Comparison of ENCODE assay signal across 12 cellular contexts in the genomic region with DNA sequence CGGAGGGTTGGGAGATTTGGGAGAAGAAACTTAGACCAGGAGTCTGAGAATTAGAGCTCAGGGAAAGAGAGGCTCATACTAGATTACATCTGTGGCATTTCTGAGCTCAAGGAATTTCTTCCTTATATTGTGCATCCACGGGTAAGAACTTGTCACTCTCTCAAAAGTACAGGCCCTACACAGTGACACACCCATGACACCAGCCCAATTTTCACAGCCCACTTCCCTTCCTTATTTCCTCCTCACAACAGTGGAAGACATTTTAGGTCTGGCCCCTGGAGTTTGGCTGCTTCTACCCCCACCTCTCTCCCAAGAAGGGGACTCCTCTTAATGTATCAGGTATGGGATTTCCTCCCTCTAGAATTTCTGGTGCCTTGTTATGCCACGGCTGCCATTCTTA. TPM values are rescaled to one million over a fixed set of nuclear protein-coding genes. Genes with fewer than 3 reads are reported as not detected.
DNase-seq lines count a peak whose midpoint lies in the region; ATAC-seq, FAIRE-seq and TF ChIP-seq lines count a peak whose summit lies in the region.
"Had no signal": no experiment of that assay in that cellular context is flagged by ENCODE, and none has a peak within 500 bp of the region (broad histone marks: within the 10 kb centered on the region; RNA-seq: fewer than 3 reads in every experiment).

No MANE protein-coding gene starts in this region.

- peak overlapping the region; percentile 14 for H3K27ac Mint-ChIP-seq in T-helper 17 cell

- peak; percentile 12 for ATAC-seq in Right ventricle myocardium inferior
- no peak for ATAC-seq in right cardiac atrium
- no peak for ATAC-seq in T-helper 17 cell

- peak overlapping the region; percentile 15 for H3K4me3 Mint-ChIP-seq in T-helper 17 cell

- in situ Hi-C loops in transverse colon (cut with MboI; ENCODE audit: low pct_ligation_motif_present in 1 of 4, low pct_unique_long_range_greater_than_20kb in 1 of 4, low sequenced_read_pairs in 3 of 4): no loop called here

- FAIRE-seq in kidney (lab: Jason Lieb, UNC): no peak

- H3K4me1 Mint-ChIP-seq in T-helper 17 cell: peaks cover 27% of the 10 kb centered on the region

- H3K27ac ChIP-seq in right cardiac atrium (ENCODE audit: low read length): no peak overlapping the region
- no peak overlapping the region for H3K27ac ChIP-seq in kidney (ENCODE audit: low read depth in 2 of 2, low read length in 2 of 2)
- peak overlapping the region in 3 of 4 donors; percentile 0 to 42 (median 22) for H3K27ac ChIP-seq in transverse colon
- H3K27ac ChIP-seq: KMS-11 had no signal

- H3K9ac ChIP-seq in kidney (ENCODE audit: low read length in 2 of 2): no peak overlapping the region
- H3K9ac ChIP-seq: KMS-11 had no signal

- H3K4me1 ChIP-seq in right cardiac atrium (ENCODE audit: control insufficient read depth, insufficient read depth, low read length) (no peaks in the 10 kb centered on the region), kidney (ENCODE audit: control insufficient read depth in 1 of 2, insufficient read depth in 1 of 2, low read depth in 1 of 2, low read length in 2 of 2) (peaks cover 0 to 4% of the 10 kb centered on the region in 2 donors), transverse colon (peaks cover 5 to 13% (median 8%) of the 10 kb centered on the region in 4 donors)

- no peak for DNase-seq in Right ventricle myocardium inferior (ENCODE audit: missing footprints)
- DNase-seq in right cardiac atrium: no peak
- DNase-seq in T-helper 17 cell: no peak
- peak; percentile 8 for DNase-seq in kidney
- no peak for DNase-seq in transverse colon
- DNase-seq in A172 (ENCODE audit: low spot score): no peak
- DNase-seq in T-helper 2 cell: no peak
- DNase-seq in MG63: no peak
- DNase-seq: activated CD4-positive, CD25-positive, alpha-beta regulatory T cell treated with anti-CD3 and anti-CD28 coated beads, Interleukin-2, amount 50 U/mL, for 72 hours; NCI-H187 treated with DMSO at 0.1 percent for 48 hours had no signal

- TF ChIP-seq EP300 in transverse colon (IDR thresholded peaks at IDR 0.05; ENCODE audit: low read depth): no peak

- peaks cover 3% of the 10 kb centered on the region for H3K36me3 Mint-ChIP-seq in T-helper 17 cell (ENCODE audit: low read depth)

- no peaks in the 10 kb centered on the region for H3K9me3 ChIP-seq in right cardiac atrium (ENCODE audit: control insufficient read depth, low read length)
- H3K9me3 ChIP-seq in T-helper 17 cell (ENCODE audit: control insufficient read depth, low read length, poor library complexity, severe bottlenecking): no peaks in the 10 kb centered on the region
- no peaks in the 10 kb centered on the region for H3K9me3 ChIP-seq in kidney (ENCODE audit: control insufficient read depth in 1 of 2, low read length in 2 of 2)
- no peaks in the 10 kb centered on the region for H3K9me3 ChIP-seq in transverse colon
- no peaks in the 10 kb centered on the region for H3K9me3 ChIP-seq in MG63

- TF ChIP-seq POLR2A in transverse colon (IDR thresholded peaks at IDR 0.05): no peak

- WGBS in right cardiac atrium: 67% methylated on average over 3 of the region's 3 CpGs
- 41 to 55% methylated on average over 3 of the region's 3 CpGs for WGBS in transverse colon (ENCODE audit: low coverage in 1 of 2), 2 donors

- H3K4me3 ChIP-seq in right cardiac atrium (ENCODE audit: low read length) (no peak overlapping the region), kidney (ENCODE audit: low read length in 2 of 2) (no peak overlapping the region), transverse colon (no peak overlapping the region), MG63 (no peak overlapping the region)
- H3K4me3 ChIP-seq: SK-N-MC had no signal

- H3K27me3 Mint-ChIP-seq in T-helper 17 cell: no peaks in the 10 kb centered on the region

- no peak for TF ChIP-seq CTCF in kidney (IDR thresholded peaks at IDR 0.05; ENCODE audit: borderline replicate concordance, extremely low read depth, insufficient read depth)
- no peak for TF ChIP-seq CTCF in transverse colon (IDR thresholded peaks at IDR 0.05)

- intact Hi-C loops in Right ventricle myocardium inferior (cut with DNase I) (no loop called here), right cardiac atrium (cut with DNase I) (no loop called here), kidney (cut with DNase I) (no loop called here), transverse colon (cut with DNase I; ENCODE audit: low total_unique reads) (no loop called here)

- no peaks in the 10 kb centered on the region for H3K27me3 ChIP-seq in right cardiac atrium (ENCODE audit: control insufficient read depth, insufficient read depth)
- no peaks in the 10 kb centered on the region for H3K27me3 ChIP-seq in transverse colon
- H3K27me3 ChIP-seq in MG63: no peaks in the 10 kb centered on the region

- peaks cover 0 to 3% of the 10 kb centered on the region in 2 donors for H3K36me3 ChIP-seq in kidney (ENCODE audit: control insufficient read depth in 1 of 2, insufficient read depth in 2 of 2, low read length in 2 of 2)
- H3K36me3 ChIP-seq in transverse colon: peaks cover 0 to 28% (median 12%) of the 10 kb centered on the region in 4 donors
- peaks cover 46% of the 10 kb centered on the region for H3K36me3 ChIP-seq in MG63

RNA-seq across cellular contexts. Expression of a gene that starts 9.2 kb away (rescaled TPM):
- 11.6 TPM for total RNA-seq in Right ventricle myocardium inferior
- 10 to 100 TPM in 1 of 4 donors, 1 to 10 TPM in 3; 6.5 to 17.0 (median 8.9) TPM for total RNA-seq in right cardiac atrium
- polyA plus RNA-seq in right cardiac atrium: 6.0 TPM
- 1 to 10 TPM; 3.4 to 5.7 TPM for total RNA-seq in T-helper 17 cell
- total RNA-seq in kidney: 16.6 TPM
- polyA plus RNA-seq in kidney (ENCODE audit: insufficient read depth, low read depth, low replicate concordance): 10.2 TPM
- 10 to 100 TPM in 1 of 4 donors, 1 to 10 TPM in 3; 1.9 to 17.5 (median 5.7) TPM for total RNA-seq in transverse colon
- total RNA-seq in A172 (2014; rRNA removed; shearing (Covaris generic)): 1.3 and 5.3 TPM in 2 replicates
- total RNA-seq in MG63 (2014; rRNA removed; shearing (Covaris generic); ENCODE audit: low replicate concordance): 0.89 TPM in 1 of 2 replicates, not detected in the other

RNA-seq across cellular contexts. Expression of a gene that starts 25.3 kb away (rescaled TPM):
- total RNA-seq in Right ventricle myocardium inferior: 53.5 TPM
- total RNA-seq in right cardiac atrium: 100 to 1,000 TPM in 1 of 4 donors, 10 to 100 TPM in 3; 57.0 to 141 (median 60.2) TPM
- 49.3 TPM for polyA plus RNA-seq in right cardiac atrium
- total RNA-seq in T-helper 17 cell: 10 to 100 TPM; 61.6 to 71.4 TPM
- 65.6 TPM for total RNA-seq in kidney
- polyA plus RNA-seq in kidney (ENCODE audit: insufficient read depth, low read depth, low replicate concordance): 11.4 TPM
- total RNA-seq in transverse colon: 100 to 1,000 TPM in 1 of 4 donors, 10 to 100 TPM in 3; 37.7 to 217 (median 73.0) TPM
- total RNA-seq in A172 (2014; rRNA removed; shearing (Covaris generic)): 215 and 219 TPM in 2 replicates
- 74.3 and 91.5 TPM in 2 replicates for total RNA-seq in MG63 (2014; rRNA removed; shearing (Covaris generic); ENCODE audit: low replicate concordance)

RNA-seq across cellular contexts. Expression of a gene that starts 29.5 kb away (rescaled TPM):
- total RNA-seq in Right ventricle myocardium inferior: 0.22 TPM
- under 1 TPM; 0.39 to 0.71 (median 0.46) TPM for total RNA-seq in right cardiac atrium
- polyA plus RNA-seq in right cardiac atrium: 0.20 TPM
- under 1 TPM; 0.57 to 0.99 TPM for total RNA-seq in T-helper 17 cell
- total RNA-seq in kidney: 1.7 TPM
- not detected for polyA plus RNA-seq in kidney (ENCODE audit: insufficient read depth, low read depth, low replicate concordance)
- total RNA-seq in transverse colon: not detected
- not detected in 2 replicates for total RNA-seq in A172 (2014; rRNA removed; shearing (Covaris generic))
- not detected in 2 replicates for total RNA-seq in MG63 (2014; rRNA removed; shearing (Covaris generic); ENCODE audit: low replicate concordance)

Comparison
In these comparisons a context has a peak if more than half of its experiments do, and no peak if none do; other contexts are left out.
1. H3K27ac ChIP-seq: peak in transverse colon (3 of 4); none in right cardiac atrium (single experiment) and kidney (0 of 2).